Comparison of ENCODE assay signal across 7 cellular contexts in genomic region chr16:71895679-71896385, GRCh38. TPM values are rescaled to one million over a fixed set of nuclear protein-coding genes. Genes with fewer than 3 reads are reported as not detected.
DNase-seq lines count a peak whose midpoint lies in the region; ATAC-seq and TF ChIP-seq lines count a peak whose summit lies in the region.

No MANE protein-coding gene starts in this region.

- H3K9me3 Mint-ChIP-seq in activated CD8-positive, alpha-beta T cell treated with anti-CD3 and anti-CD28 coated beads, Interleukin-2, amount 10 ng/mL, durations not matched to agents 7 days and 5 days (ENCODE audit: insufficient read depth): no peaks in the 10 kb centered on the region
- no peaks in the 10 kb centered on the region for H3K9me3 Mint-ChIP-seq in neural crest cell

- H3K27me3 Mint-ChIP-seq in activated CD8-positive, alpha-beta T cell treated with anti-CD3 and anti-CD28 coated beads, Interleukin-2, amount 10 ng/mL, durations not matched to agents 7 days and 5 days (ENCODE audit: low read depth): no peaks in the 10 kb centered on the region
- no peaks in the 10 kb centered on the region for H3K27me3 Mint-ChIP-seq in neural crest cell (ENCODE audit: low read depth)

- TF ChIP-seq CTCF in GM12875 (IDR thresholded peaks at IDR 0.05; ENCODE audit: borderline replicate concordance, insufficient read depth, low read depth, low read length): no peak
- TF ChIP-seq CTCF in fibroblast of villous mesenchyme (IDR thresholded peaks at IDR 0.05; ENCODE audit: insufficient read depth, low read depth, low read length): no peak
- no peak for TF ChIP-seq CTCF in neural crest cell (conservative IDR thresholded peaks at IDR 0.05)

- peaks cover 14% of the 10 kb centered on the region for H3K36me3 Mint-ChIP-seq in activated CD8-positive, alpha-beta T cell treated with anti-CD3 and anti-CD28 coated beads, Interleukin-2, amount 10 ng/mL, durations not matched to agents 7 days and 5 days (ENCODE audit: low read depth)
- H3K36me3 Mint-ChIP-seq in neural crest cell (ENCODE audit: low read depth): peaks cover 2% of the 10 kb centered on the region

- POLR2A ChIA-PET in activated CD8-positive, alpha-beta T cell treated with anti-CD3 and anti-CD28 coated beads, Interleukin-2, amount 10 ng/mL, durations not matched to agents 7 days and 5 days (lab: Charles Lee): interaction anchor here (0.9 to 3.1 kb wide), 7 partner anchors 9 to 87 kb away, joined by 3 to 28 read pairs (median 5); partner anchors contain the start of genes AP1G1, ATXN1L and ZNF821

- DNase-seq in HuH-7 (ENCODE audit: low spot score) (peak; percentile 31), fibroblast of villous mesenchyme (ENCODE audit: low read depth) (peak; percentile 60), neural crest cell (ENCODE audit: low read depth, low spot score) (no peak)
- no peak for DNase-seq in activated CD8-positive, alpha-beta T cell treated with anti-CD3 and anti-CD28 coated beads, Interleukin-2, amount 10 ng/mL, durations not matched to agents 7 days and 5 days

- peak overlapping the region; percentile 97 for H3K27ac Mint-ChIP-seq in activated CD8-positive, alpha-beta T cell treated with anti-CD3 and anti-CD28 coated beads, Interleukin-2, amount 10 ng/mL, durations not matched to agents 7 days and 5 days
- H3K27ac Mint-ChIP-seq in neural crest cell (ENCODE audit: unreplicated experiment): peak overlapping the region; percentile 98

- ATAC-seq in GM21619 (IDR thresholded peaks at IDR 0.05; ENCODE audit: unreplicated experiment) (peak; percentile 18), HG03280 (IDR thresholded peaks at IDR 0.05; ENCODE audit: unreplicated experiment) (no peak)
- ATAC-seq in activated CD8-positive, alpha-beta T cell treated with anti-CD3 and anti-CD28 coated beads, Interleukin-2, amount 10 ng/mL, durations not matched to agents 7 days and 5 days: peak; percentile 37

- H3K4me1 Mint-ChIP-seq in activated CD8-positive, alpha-beta T cell treated with anti-CD3 and anti-CD28 coated beads, Interleukin-2, amount 10 ng/mL, durations not matched to agents 7 days and 5 days (ENCODE audit: low read depth): peaks cover 28% of the 10 kb centered on the region
- peaks cover 21% of the 10 kb centered on the region for H3K4me1 Mint-ChIP-seq in neural crest cell

- CTCF ChIA-PET in activated CD8-positive, alpha-beta T cell treated with anti-CD3 and anti-CD28 coated beads, Interleukin-2, amount 10 ng/mL, durations not matched to agents 7 days and 5 days (lab: Charles Lee): interaction anchor here (1.6 to 6.5 kb wide), 2 partner anchors 12 to 66 kb away, joined by 6 to 65 read pairs; partner anchors contain the start of gene ZNF821

- H3K4me3 ChIP-seq in GM12875 (ENCODE audit: low read depth, low read length): peak overlapping the region; percentile 65
- peak overlapping the region; percentile 97 for H3K4me3 ChIP-seq in fibroblast of villous mesenchyme (ENCODE audit: low read depth, low read length)

- peak overlapping the region; percentile 97 for H3K4me3 Mint-ChIP-seq in activated CD8-positive, alpha-beta T cell treated with anti-CD3 and anti-CD28 coated beads, Interleukin-2, amount 10 ng/mL, durations not matched to agents 7 days and 5 days
- peak overlapping the region; percentile 99 for H3K4me3 Mint-ChIP-seq in neural crest cell

RNA-seq across cellular contexts. Expression of gene IST1, which starts 0.5 kb away (rescaled TPM):
- total RNA-seq in activated CD8-positive, alpha-beta T cell treated with anti-CD3 and anti-CD28 coated beads, Interleukin-2, amount 10 ng/mL, durations not matched to agents 7 days and 5 days: 100 to 1,000 TPM; 155 to 174 TPM
- total RNA-seq in fibroblast of villous mesenchyme (146 and 206 TPM in 2 replicates), neural crest cell (216 and 242 TPM in 2 replicates)

RNA-seq across cellular contexts. Expression of gene ZNF821, which starts 11.8 kb away (rescaled TPM):
- total RNA-seq in activated CD8-positive, alpha-beta T cell treated with anti-CD3 and anti-CD28 coated beads, Interleukin-2, amount 10 ng/mL, durations not matched to agents 7 days and 5 days: 1 to 10 TPM; 3.7 to 4.1 TPM
- total RNA-seq in fibroblast of villous mesenchyme (3.9 and 7.7 TPM in 2 replicates), neural crest cell (28.8 and 30.2 TPM in 2 replicates)

RNA-seq across cellular contexts. Expression of gene ATXN1L, which starts 50.1 kb away (rescaled TPM):
- total RNA-seq in activated CD8-positive, alpha-beta T cell treated with anti-CD3 and anti-CD28 coated beads, Interleukin-2, amount 10 ng/mL, durations not matched to agents 7 days and 5 days: 10 to 100 TPM; 20.3 to 22.6 TPM
- total RNA-seq in fibroblast of villous mesenchyme: 15.1 and 15.5 TPM in 2 replicates
- 27.4 and 28.4 TPM in 2 replicates for total RNA-seq in neural crest cell

Comparison
In these comparisons a context has a peak if more than half of its experiments do, and no peak if none do; other contexts are left out.
1. DNase-seq: peak in HuH-7 (single experiment) and fibroblast of villous mesenchyme (single experiment); none in activated CD8-positive, alpha-beta T cell treated with anti-CD3 and anti-CD28 coated beads, Interleukin-2, amount 10 ng/mL, durations not matched to agents 7 days and 5 days (single experiment) and neural crest cell (single experiment).